In genomic region chr17:55750750-55751641, GRCh38 we compare ENCODE assay signal across 8 cellular contexts. TPM values are rescaled to one million over a fixed set of nuclear protein-coding genes. Genes with fewer than 3 reads are reported as not detected.
DNase-seq lines count a peak whose midpoint lies in the region; ATAC-seq and TF ChIP-seq lines count a peak whose summit lies in the region.

TSS of gene PCTP (plus strand) at chr17:55751051. CDS start at chr17:55751104, 53 bp downstream.

- peaks cover 10% of the 10 kb centered on the region for H3K79me2 ChIP-seq in DOHH2 (ENCODE audit: control insufficient read depth, low read length)

- peak; percentile 99 for ATAC-seq in GM21723 (IDR thresholded peaks at IDR 0.05; ENCODE audit: unreplicated experiment)

- H3K27me3 ChIP-seq in DOHH2 (ENCODE audit: control insufficient read depth, low read length) (no peaks in the 10 kb centered on the region), suprapubic skin (no peaks in the 10 kb centered on the region)

- peak within 1 kb of the TSS; percentile 84 for H3K4me2 ChIP-seq in DOHH2 (ENCODE audit: low read length)

- TF ChIP-seq EP300 in suprapubic skin (IDR thresholded peaks at IDR 0.05) = no peak

- H3K4me1 ChIP-seq in DOHH2 (ENCODE audit: control insufficient read depth, low read length) = peaks cover 17% of the 10 kb centered on the region
- peaks cover 17% of the 10 kb centered on the region for H3K4me1 ChIP-seq in suprapubic skin

- no peaks in the 10 kb centered on the region for H4K20me1 ChIP-seq in DOHH2 (ENCODE audit: control insufficient read depth, insufficient read depth, low read depth, low read length)

- H3K4me3 ChIP-seq in DOHH2 (ENCODE audit: low read length) (peak within 1 kb of the TSS; percentile 95), suprapubic skin (peak within 1 kb of the TSS; percentile 55)

- peak; percentile 93 for DNase-seq in KBM-7
- peak; percentile 95 for DNase-seq in SK-N-DZ (ENCODE audit: low spot score)
- peak; percentile 87 for DNase-seq in activated naive CD4-positive, alpha-beta T cell treated with anti-CD3 and anti-CD28 coated beads, Interleukin-2, amount 50 U/mL, for 16 hours
- peak; percentile 77 for DNase-seq in globus pallidus (ENCODE audit: low spot score)
- DNase-seq in occipital lobe (lab: John Stamatoyannopoulos, UW) = peak; percentile 85
- peak; percentile 96 for DNase-seq in suprapubic skin (ENCODE audit: low spot score in 2 of 2)

- in situ Hi-C loops in KBM-7 (cut with MboI; ENCODE audit: low pct_unique_long_range_greater_than_20kb, low sequenced_read_pairs) = loop anchor here (25.0 kb wide), 1 partner anchor 214 kb away; no protein-coding TSS in a partner anchor

- no peaks in the 10 kb centered on the region for H3K9me2 ChIP-seq in DOHH2 (replicated peaks; ENCODE audit: control insufficient read depth, low read length)

- 0 out of 2 replicates have a peak, but pooled peaks cover 4% of the 10 kb centered on the region for H3F3A ChIP-seq in DOHH2 (ENCODE audit: control insufficient read depth, insufficient read depth)

- H3K9me3 ChIP-seq in DOHH2 (ENCODE audit: control insufficient read depth, insufficient read depth, low read length) = no peaks in the 10 kb centered on the region
- H3K9me3 ChIP-seq in suprapubic skin = no peaks in the 10 kb centered on the region

- TF ChIP-seq CTCF in DOHH2 (IDR thresholded peaks at IDR 0.05; ENCODE audit: low read depth, low read length, poor library complexity, severe bottlenecking) (peak; percentile 44), suprapubic skin (IDR thresholded peaks at IDR 0.05) (peak; percentile 16 to 42)

- WGBS in suprapubic skin = under 1% methylated on average over 26 of the region's 53 CpGs

- TF ChIP-seq POLR2A in suprapubic skin (IDR thresholded peaks at IDR 0.05) = peak in 1 of 2 donors; percentile 77

- H3K27ac ChIP-seq in DOHH2 (ENCODE audit: low read depth, low read length) = no peak within 1 kb of the TSS
- peak within 1 kb of the TSS; percentile 69 for H3K27ac ChIP-seq in suprapubic skin

- H3K36me3 ChIP-seq in DOHH2 (ENCODE audit: control insufficient read depth, low read length) = no peaks in the 10 kb centered on the region
- H3K36me3 ChIP-seq in suprapubic skin = peaks cover 4% of the 10 kb centered on the region

RNA-seq across cellular contexts. Expression of gene PCTP, which starts in this region (rescaled TPM):
- 17.3 TPM in 2 replicates for polyA plus RNA-seq in SK-N-DZ (2014; cell fraction: cytosol; rRNA removed)
- 10.6 and 11.8 TPM in 2 replicates for polyA plus RNA-seq in SK-N-DZ (2014; cell fraction: nucleus; rRNA removed)
- 7.5 TPM for total RNA-seq in occipital lobe
- total RNA-seq in suprapubic skin = 10 to 100 TPM in 3 of 4 donors, 1 to 10 TPM in 1; 6.4 to 17.4 (median 11.2) TPM
